In the genomic region with DNA sequence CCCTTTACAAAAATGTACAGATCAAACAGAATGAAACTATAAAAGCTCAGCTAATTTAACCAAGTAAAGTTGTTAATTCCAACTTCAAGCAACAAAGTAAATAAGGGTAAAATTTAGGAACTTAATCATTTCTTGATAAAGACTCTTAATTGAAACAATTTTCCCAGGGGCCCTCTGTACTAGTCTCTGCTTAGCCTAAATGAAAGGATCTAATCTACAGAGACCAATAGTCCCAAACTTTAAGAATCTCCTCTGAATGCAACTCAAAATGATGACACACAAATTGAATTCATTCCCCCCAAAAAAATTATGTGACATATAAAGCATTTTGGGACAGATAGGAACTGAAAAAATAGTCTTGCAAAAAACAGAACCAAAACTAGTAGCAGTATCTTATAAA, we compare ENCODE assay signal across 2 cellular contexts.
TF ChIP-seq lines count a peak whose summit lies in the region.

No MANE protein-coding gene starts in this region.

TF ChIP-seq in GM12878, 131 proteins besides CTCF, POLR2A, EP300 and RAD21 (continued from another document):
- no peak for TF ChIP-seq ZNF384 (IDR thresholded peaks at IDR 0.05; ENCODE audit: borderline replicate concordance, low read depth, low read length)
- no peak for TF ChIP-seq USF2 (IDR thresholded peaks at IDR 0.05; ENCODE audit: borderline replicate concordance, low read depth, low read length)
- TF ChIP-seq SMAD1 (IDR thresholded peaks at IDR 0.05; ENCODE audit: low read depth, partially characterized antibody): no peak
- TF ChIP-seq FOS (IDR thresholded peaks at IDR 0.05; ENCODE audit: borderline replicate concordance, extremely low read depth, insufficient read length): no peak
- no peak for TF ChIP-seq NR2C2 (IDR thresholded peaks at IDR 0.05; ENCODE audit: borderline replicate concordance, control insufficient read depth, insufficient read length, low read depth)
- 0 out of 2 replicates have a peak, but pooled peaks have one; percentile 23 for TF ChIP-seq PAX8 (IDR thresholded peaks at IDR 0.05)
- TF ChIP-seq FOXM1 (IDR thresholded peaks at IDR 0.05; ENCODE audit: low read depth, low read length): no peak
- TF ChIP-seq LARP7 (IDR thresholded peaks at IDR 0.05): no peak
- TF ChIP-seq NFIC (IDR thresholded peaks at IDR 0.05; ENCODE audit: low read depth, low read length): peak; percentile 44; the same call in 1 of the 2 replicates
- TF ChIP-seq MEF2A (IDR thresholded peaks at IDR 0.05; ENCODE audit: insufficient read depth, low read depth, low read length): no peak
- TF ChIP-seq E2F8 (IDR thresholded peaks at IDR 0.05; ENCODE audit: low read depth, partially characterized antibody): no peak
- TF ChIP-seq ZNF207 (IDR thresholded peaks at IDR 0.05; ENCODE audit: borderline replicate concordance): no peak
- TF ChIP-seq MTA2 (IDR thresholded peaks at IDR 0.05; ENCODE audit: low read depth): peak; percentile 15; the same call in 1 of the 2 replicates
- no peak for TF ChIP-seq ZSCAN29 (IDR thresholded peaks at IDR 0.05)
- no peak for TF ChIP-seq STAT1 (conservative IDR thresholded peaks at IDR 0.05)
- TF ChIP-seq SPI1 (IDR thresholded peaks at IDR 0.05; ENCODE audit: borderline replicate concordance, insufficient read depth, low read depth, low read length): 0 out of 2 replicates have a peak, but pooled peaks have one; percentile 33
- no peak for TF ChIP-seq ZZZ3 (IDR thresholded peaks at IDR 0.05; ENCODE audit: control insufficient read depth, insufficient read length, low read depth)
- TF ChIP-seq, protein P1, sequence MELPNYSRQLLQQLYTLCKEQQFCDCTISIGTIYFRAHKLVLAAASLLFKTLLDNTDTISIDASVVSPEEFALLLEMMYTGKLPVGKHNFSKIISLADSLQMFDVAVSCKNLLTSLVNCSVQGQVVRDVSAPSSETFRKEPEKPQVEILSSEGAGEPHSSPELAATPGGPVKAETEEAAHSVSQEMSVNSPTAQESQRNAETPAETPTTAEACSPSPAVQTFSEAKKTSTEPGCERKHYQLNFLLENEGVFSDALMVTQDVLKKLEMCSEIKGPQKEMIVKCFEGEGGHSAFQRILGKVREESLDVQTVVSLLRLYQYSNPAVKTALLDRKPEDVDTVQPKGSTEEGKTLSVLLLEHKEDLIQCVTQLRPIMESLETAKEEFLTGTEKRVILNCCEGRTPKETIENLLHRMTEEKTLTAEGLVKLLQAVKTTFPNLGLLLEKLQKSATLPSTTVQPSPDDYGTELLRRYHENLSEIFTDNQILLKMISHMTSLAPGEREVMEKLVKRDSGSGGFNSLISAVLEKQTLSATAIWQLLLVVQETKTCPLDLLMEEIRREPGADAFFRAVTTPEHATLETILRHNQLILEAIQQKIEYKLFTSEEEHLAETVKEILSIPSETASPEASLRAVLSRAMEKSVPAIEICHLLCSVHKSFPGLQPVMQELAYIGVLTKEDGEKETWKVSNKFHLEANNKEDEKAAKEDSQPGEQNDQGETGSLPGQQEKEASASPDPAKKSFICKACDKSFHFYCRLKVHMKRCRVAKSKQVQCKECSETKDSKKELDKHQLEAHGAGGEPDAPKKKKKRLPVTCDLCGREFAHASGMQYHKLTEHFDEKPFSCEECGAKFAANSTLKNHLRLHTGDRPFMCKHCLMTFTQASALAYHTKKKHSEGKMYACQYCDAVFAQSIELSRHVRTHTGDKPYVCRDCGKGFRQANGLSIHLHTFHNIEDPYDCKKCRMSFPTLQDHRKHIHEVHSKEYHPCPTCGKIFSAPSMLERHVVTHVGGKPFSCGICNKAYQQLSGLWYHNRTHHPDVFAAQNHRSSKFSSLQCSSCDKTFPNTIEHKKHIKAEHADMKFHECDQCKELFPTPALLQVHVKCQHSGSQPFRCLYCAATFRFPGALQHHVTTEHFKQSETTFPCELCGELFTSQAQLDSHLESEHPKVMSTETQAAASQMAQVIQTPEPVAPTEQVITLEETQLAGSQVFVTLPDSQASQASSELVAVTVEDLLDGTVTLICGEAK (IDR thresholded peaks at IDR 0.05; ENCODE audit: borderline replicate concordance): no peak
- no peak for TF ChIP-seq KLF5 (IDR thresholded peaks at IDR 0.05; ENCODE audit: partially characterized antibody)

TF ChIP-seq in WTC11, 78 proteins besides CTCF, POLR2A, EP300 and RAD21 (continued from another document):
- no peak for TF ChIP-seq AR (CRISPR knock-in tag; IDR thresholded peaks at IDR 0.05)
- TF ChIP-seq, protein P2, sequence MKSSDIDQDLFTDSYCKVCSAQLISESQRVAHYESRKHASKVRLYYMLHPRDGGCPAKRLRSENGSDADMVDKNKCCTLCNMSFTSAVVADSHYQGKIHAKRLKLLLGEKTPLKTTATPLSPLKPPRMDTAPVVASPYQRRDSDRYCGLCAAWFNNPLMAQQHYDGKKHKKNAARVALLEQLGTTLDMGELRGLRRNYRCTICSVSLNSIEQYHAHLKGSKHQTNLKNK (CRISPR knock-in tag; IDR thresholded peaks at IDR 0.05): no peak
- TF ChIP-seq, protein P3, sequence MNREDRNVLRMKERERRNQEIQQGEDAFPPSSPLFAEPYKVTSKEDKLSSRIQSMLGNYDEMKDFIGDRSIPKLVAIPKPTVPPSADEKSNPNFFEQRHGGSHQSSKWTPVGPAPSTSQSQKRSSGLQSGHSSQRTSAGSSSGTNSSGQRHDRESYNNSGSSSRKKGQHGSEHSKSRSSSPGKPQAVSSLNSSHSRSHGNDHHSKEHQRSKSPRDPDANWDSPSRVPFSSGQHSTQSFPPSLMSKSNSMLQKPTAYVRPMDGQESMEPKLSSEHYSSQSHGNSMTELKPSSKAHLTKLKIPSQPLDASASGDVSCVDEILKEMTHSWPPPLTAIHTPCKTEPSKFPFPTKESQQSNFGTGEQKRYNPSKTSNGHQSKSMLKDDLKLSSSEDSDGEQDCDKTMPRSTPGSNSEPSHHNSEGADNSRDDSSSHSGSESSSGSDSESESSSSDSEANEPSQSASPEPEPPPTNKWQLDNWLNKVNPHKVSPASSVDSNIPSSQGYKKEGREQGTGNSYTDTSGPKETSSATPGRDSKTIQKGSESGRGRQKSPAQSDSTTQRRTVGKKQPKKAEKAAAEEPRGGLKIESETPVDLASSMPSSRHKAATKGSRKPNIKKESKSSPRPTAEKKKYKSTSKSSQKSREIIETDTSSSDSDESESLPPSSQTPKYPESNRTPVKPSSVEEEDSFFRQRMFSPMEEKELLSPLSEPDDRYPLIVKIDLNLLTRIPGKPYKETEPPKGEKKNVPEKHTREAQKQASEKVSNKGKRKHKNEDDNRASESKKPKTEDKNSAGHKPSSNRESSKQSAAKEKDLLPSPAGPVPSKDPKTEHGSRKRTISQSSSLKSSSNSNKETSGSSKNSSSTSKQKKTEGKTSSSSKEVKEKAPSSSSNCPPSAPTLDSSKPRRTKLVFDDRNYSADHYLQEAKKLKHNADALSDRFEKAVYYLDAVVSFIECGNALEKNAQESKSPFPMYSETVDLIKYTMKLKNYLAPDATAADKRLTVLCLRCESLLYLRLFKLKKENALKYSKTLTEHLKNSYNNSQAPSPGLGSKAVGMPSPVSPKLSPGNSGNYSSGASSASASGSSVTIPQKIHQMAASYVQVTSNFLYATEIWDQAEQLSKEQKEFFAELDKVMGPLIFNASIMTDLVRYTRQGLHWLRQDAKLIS (CRISPR knock-in tag; IDR thresholded peaks at IDR 0.05; ENCODE audit: borderline replicate concordance): no peak
- TF ChIP-seq FOXK1 (CRISPR knock-in tag; IDR thresholded peaks at IDR 0.05): no peak
- TF ChIP-seq ZNF317 (CRISPR knock-in tag; IDR thresholded peaks at IDR 0.05; ENCODE audit: borderline replicate concordance, low read depth): no peak
- TF ChIP-seq ATF6 (CRISPR knock-in tag; IDR thresholded peaks at IDR 0.05): no peak
- TF ChIP-seq ERG (CRISPR knock-in tag; IDR thresholded peaks at IDR 0.05): no peak
- TF ChIP-seq IRF1 (CRISPR knock-in tag; IDR thresholded peaks at IDR 0.05): no peak
